9 cellular contexts compared by ENCODE assay signal in genomic region chr3:156099984-156100383, GRCh38. TPM values are rescaled to one million over a fixed set of nuclear protein-coding genes. Genes with fewer than 3 reads are reported as not detected.
"Had no signal": no experiment of that assay in that cellular context is flagged by ENCODE, and none has a peak within 500 bp of the region (broad histone marks: within the 10 kb centered on the region; RNA-seq: fewer than 3 reads in every experiment).

No MANE protein-coding gene starts in this region.

RNA-seq across cellular contexts. Expression of gene KCNAB1, which starts 20.4 kb away (rescaled TPM):
- total RNA-seq: activated B cell treated with CpG ODN at 0.5 μM for 24 hours; activated CD4-positive, alpha-beta memory T cell treated with anti-CD3 and anti-CD28 coated beads for 36 hours; activated CD4-positive, alpha-beta memory T cell treated with anti-CD3 and anti-CD28 coated beads, Interleukin-2, amount 10 ng/mL, durations not matched to agents 7 days and 5 days; activated CD4-positive, alpha-beta T cell treated with anti-CD3 and anti-CD28 coated beads for 36 hours; activated CD4-positive, alpha-beta T cell treated with anti-CD3 and anti-CD28 coated beads, Interleukin-2, amount 10 ng/mL, durations not matched to agents 24 days and 14 days; activated CD4-positive, alpha-beta T cell treated with anti-CD3 and anti-CD28 coated beads, Interleukin-2, amount 10 ng/mL, durations not matched to agents 7 days and 5 days; activated CD8-positive, alpha-beta memory T cell treated with anti-CD3 and anti-CD28 coated beads for 36 hours; activated CD8-positive, alpha-beta T cell treated with anti-CD3 and anti-CD28 coated beads for 36 hours; T-helper 2 cell treated with Interferon-gamma antibody and Interleukin-4, amounts not matched to agents 100 ng/mL and 5 ng/mL, for 36 hours had no signal
